ENCODE assay signal across 33 cellular contexts in genomic region chr22:22228921-22229320, GRCh38. TPM values are rescaled to one million over a fixed set of nuclear protein-coding genes. Genes with fewer than 3 reads are reported as not detected.
"Had no signal": no experiment of that assay in that cellular context is flagged by ENCODE, and none has a peak within 500 bp of the region (broad histone marks: within the 10 kb centered on the region; RNA-seq: fewer than 3 reads in every experiment).

No MANE protein-coding gene starts in this region.

- DNase-seq: activated B cell treated with CpG ODN at 0.5 μM for 24 hours; activated CD4-positive, alpha-beta T cell treated with anti-CD3 and anti-CD28 coated beads for 48 hours; activated CD4-positive, alpha-beta T cell treated with anti-CD3 and anti-CD28 coated beads, Interleukin-2, amount 50 U/mL, for 1 hour; activated CD4-positive, alpha-beta T cell treated with anti-CD3 and anti-CD28 coated beads, Interleukin-2, amount 50 U/mL, for 48 hours; activated CD8-positive, alpha-beta memory T cell treated with anti-CD3 and anti-CD28 coated beads, Interleukin-2, amount 50 U/mL, for 48 hours; activated CD8-positive, alpha-beta T cell treated with anti-CD3 and anti-CD28 coated beads for 36 hours; activated gamma-delta T cell; activated naive CD4-positive, alpha-beta T cell; activated naive CD4-positive, alpha-beta T cell treated with anti-CD3 and anti-CD28 coated beads, Interleukin-2, amount 10 ng/mL, durations not matched to agents 7 days and 5 days; activated naive CD8-positive, alpha-beta T cell treated with anti-CD3 and anti-CD28 coated beads, Interleukin-2, amount 10 ng/mL, durations not matched to agents 7 days and 5 days; activated T-cell treated with anti-CD3 and anti-CD28 coated beads for 4 hours; activated T-cell treated with anti-CD3 and anti-CD28 coated beads, Interleukin-2, amount 50 U/mL, for 24 hours; activated T-cell treated with anti-CD3 and anti-CD28 coated beads, Interleukin-2, amount 50 U/mL, for 72 hours; central memory CD4-positive, alpha-beta T cell; cerebellar nuclear complex; colonic mucosa; effector CD8-positive, alpha-beta T cell; foreskin keratinocyte; gastrocnemius medialis; glutamatergic neuron; heart left ventricle; T-helper 2 cell; WERI-Rb-1 had no signal

- H3K9me3 ChIP-seq: ascending aorta, breast epithelium, colonic mucosa, gastrocnemius medialis, heart left ventricle had no signal

- H3K27me3 ChIP-seq: ascending aorta, breast epithelium, colonic mucosa, foreskin keratinocyte, gastrocnemius medialis had no signal

- H3K4me3 ChIP-seq: ascending aorta, breast epithelium, cardiac muscle cell, colonic mucosa, gastrocnemius medialis, heart left ventricle had no signal

- H3K4me1 ChIP-seq: ascending aorta, breast epithelium, colonic mucosa, foreskin keratinocyte, gastrocnemius medialis, heart left ventricle had no signal

- H3K36me3 ChIP-seq: ascending aorta, breast epithelium, cardiac muscle cell, colonic mucosa, gastrocnemius medialis, heart left ventricle, WERI-Rb-1 had no signal

- ATAC-seq: activated CD4-positive, CD25-positive, alpha-beta regulatory T cell treated with anti-CD3 and anti-CD28 coated beads, Interleukin-2, amount 50 U/mL, for 24 hours; activated CD8-positive, alpha-beta T cell treated with anti-CD3 and anti-CD28 coated beads for 36 hours; activated naive CD4-positive, alpha-beta T cell treated with anti-CD3 and anti-CD28 coated beads, Interleukin-2, amount 50 U/mL, for 72 hours; activated T-cell treated with anti-CD3 and anti-CD28 coated beads, Interleukin-2, amount 50 U/mL, for 72 hours; esophagus mucosa; foreskin keratinocyte; gastrocnemius medialis; heart left ventricle had no signal

- H3K27ac ChIP-seq: ascending aorta, breast epithelium, cardiac muscle cell, colonic mucosa, foreskin keratinocyte, gastrocnemius medialis, heart left ventricle, WERI-Rb-1 had no signal

RNA-seq across cellular contexts. Expression of gene VPREB1, which starts 15.7 kb away (rescaled TPM):
- total RNA-seq: activated B cell treated with CpG ODN at 0.5 μM for 24 hours; activated CD8-positive, alpha-beta memory T cell treated with anti-CD3 and anti-CD28 coated beads for 36 hours; activated CD8-positive, alpha-beta T cell treated with anti-CD3 and anti-CD28 coated beads for 36 hours; activated naive CD4-positive, alpha-beta T cell treated with anti-CD3 and anti-CD28 coated beads, Interleukin-2, amount 50 U/mL, for 72 hours; activated naive CD8-positive, alpha-beta T cell treated with anti-CD3 and anti-CD28 coated beads, Interleukin-2, amount 10 ng/mL, durations not matched to agents 7 days and 5 days; activated T-cell treated with anti-CD3 and anti-CD28 coated beads, Interleukin-2, amount 50 U/mL, for 72 hours; ascending aorta; breast epithelium; cardiac muscle cell; colonic mucosa; dermis microvascular lymphatic vessel endothelial cell; epithelial cell of proximal tubule; esophagus mucosa; foreskin keratinocyte; gastrocnemius medialis; heart left ventricle; T-helper 1 cell treated with Interleukin-12 subunit alpha and Interleukin-12 subunit beta and Interleukin-4 antibody, amounts not matched to agents 30 ng/mL and 1 ng/mL, for 36 hours had no signal
- polyA plus RNA-seq: cardiac muscle cell, foreskin keratinocyte, heart left ventricle had no signal
